In the genomic region with DNA sequence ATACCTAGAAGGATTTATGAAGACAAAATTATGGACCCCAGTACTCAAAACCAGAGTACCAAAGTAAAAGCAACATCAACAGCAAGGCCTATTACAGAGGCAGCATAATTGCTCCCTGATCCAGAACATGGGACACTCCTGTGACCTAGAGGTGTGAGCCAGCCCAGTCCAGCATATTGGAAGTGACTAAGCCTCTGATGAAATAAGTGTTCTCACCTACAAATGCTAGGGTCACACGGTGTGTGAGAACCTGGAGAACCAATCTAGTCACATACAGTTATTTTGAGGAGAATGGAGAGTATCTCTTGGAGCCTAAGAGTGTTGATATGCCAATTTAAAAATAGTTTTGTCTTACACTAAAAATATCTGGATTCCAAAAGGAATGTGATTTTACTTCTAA, we compare ENCODE assay signal across 25 cellular contexts. TPM values are rescaled to one million over a fixed set of nuclear protein-coding genes. Genes with fewer than 3 reads are reported as not detected.
DNase-seq lines count a peak whose midpoint lies in the region; ATAC-seq, FAIRE-seq and TF ChIP-seq lines count a peak whose summit lies in the region.
"Had no signal": no experiment of that assay in that cellular context is flagged by ENCODE, and none has a peak within 500 bp of the region (broad histone marks: within the 10 kb centered on the region; RNA-seq: fewer than 3 reads in every experiment).

No MANE protein-coding gene starts in this region.

- H3K27ac Mint-ChIP-seq in astrocyte (ENCODE audit: unreplicated experiment): no peak overlapping the region
- no peak overlapping the region for H3K27ac Mint-ChIP-seq in mesothelial cell of epicardium
- H3K27ac Mint-ChIP-seq: T-helper 2 cell treated with Interferon-gamma antibody and Interleukin-4, amounts not matched to agents 5 μg/mL and 100 μg/mL, for 36 hours; WTC11 had no signal

- no peaks in the 10 kb centered on the region for H3K9me2 ChIP-seq in SK-N-SH

- H3K4me1 Mint-ChIP-seq in astrocyte (ENCODE audit: low read depth, unreplicated experiment) (peaks cover 3% of the 10 kb centered on the region), mesothelial cell of epicardium (no peaks in the 10 kb centered on the region)

- DNase-seq in astrocyte (ENCODE audit: low read depth): no peak
- peak; percentile 3 for DNase-seq in fibroblast of the aortic adventitia (ENCODE audit: low read depth)
- DNase-seq in kidney epithelial cell (ENCODE audit: low read depth): peak; percentile 25
- no peak for DNase-seq in mesothelial cell of epicardium (ENCODE audit: low spot score in 2 of 2, unreplicated experiment in 2 of 2)
- no peak for DNase-seq in SK-N-SH
- DNase-seq: activated naive CD4-positive, alpha-beta T cell treated with anti-CD3 and anti-CD28 coated beads, Interleukin-2, amount 50 U/mL, for 16 hours; activated T-cell treated with anti-CD3 and anti-CD28 coated beads, Interleukin-2, amount 50 U/mL, for 4 hours; AML-193; DMS79 treated with DMSO at 0.1 percent for 48 hours; glutamatergic neuron; Kasumi-1; NCI-H1105 treated with DMSO at 0.1 percent for 48 hours; occipital lobe; right lobe of liver; stimulated activated CD4-positive, alpha-beta T cell treated with anti-CD3 and anti-CD28 coated beads, Interleukin-2, amount 100 ng/mL, for 24 hours; stimulated activated naive CD4-positive, alpha-beta T cell treated with Interleukin-2 at 50 U/mL for 16 hours; tibial artery had no signal

- POLR2A ChIA-PET in SK-N-SH (lab: Yijun Ruan, JAX): no interaction called here

- no peak for TF ChIP-seq RAD21 in SK-N-SH (IDR thresholded peaks at IDR 0.05; ENCODE audit: low read length)

- H3K36me3 ChIP-seq in astrocyte (ENCODE audit: insufficient read depth, low read length): no peaks in the 10 kb centered on the region
- H3K36me3 ChIP-seq in kidney epithelial cell (ENCODE audit: control insufficient read depth, insufficient read depth, low read length): no peaks in the 10 kb centered on the region
- no peaks in the 10 kb centered on the region for H3K36me3 ChIP-seq in SK-N-SH (replicated peaks in 1 of 2; ENCODE audit: control insufficient read depth in 1 of 2, insufficient read depth in 2 of 2, low read length in 1 of 2)
- H3K36me3 ChIP-seq: ascending aorta, right lobe of liver, tibial artery had no signal

- H4K20me1 ChIP-seq in astrocyte (ENCODE audit: insufficient read depth, low read length) (no peaks in the 10 kb centered on the region), SK-N-SH (ENCODE audit: insufficient read depth) (no peaks in the 10 kb centered on the region)

- no peak for TF ChIP-seq CTCF in astrocyte (IDR thresholded peaks at IDR 0.05; ENCODE audit: insufficient read depth, low read depth, low read length)
- TF ChIP-seq CTCF in fibroblast of the aortic adventitia (IDR thresholded peaks at IDR 0.05; ENCODE audit: insufficient read depth, low read length): no peak
- TF ChIP-seq CTCF in kidney epithelial cell (IDR thresholded peaks at IDR 0.05; ENCODE audit: insufficient read depth, low read length, poor library complexity, severe bottlenecking): no peak
- no peak for TF ChIP-seq CTCF in mesothelial cell of epicardium (IDR thresholded peaks at IDR 0.05; ENCODE audit: unreplicated experiment)
- no peak for TF ChIP-seq CTCF in SK-N-SH (IDR thresholded peaks at IDR 0.05)

- CTCF ChIA-PET in SK-N-SH (lab: Yijun Ruan, JAX): interaction anchor here (0.5 kb wide), 1 partner anchor 114 kb away, joined by 3 read pairs; no protein-coding TSS in a partner anchor

- no peaks in the 10 kb centered on the region for H3K27me3 Mint-ChIP-seq in astrocyte (ENCODE audit: low read depth, unreplicated experiment)
- no peaks in the 10 kb centered on the region for H3K27me3 Mint-ChIP-seq in mesothelial cell of epicardium (ENCODE audit: low read depth)

- H3K27ac ChIP-seq in astrocyte (ENCODE audit: low read depth, low read length) (no peak overlapping the region), SK-N-SH (ENCODE audit: low read depth in 2 of 2, low read length in 1 of 2) (no peak overlapping the region)
- H3K27ac ChIP-seq: ascending aorta, coronary artery, right lobe of liver, tibial artery had no signal

- no peaks in the 10 kb centered on the region for H3K4me1 ChIP-seq in astrocyte (ENCODE audit: insufficient read depth, low read length)
- H3K4me1 ChIP-seq in SK-N-SH (ENCODE audit: control insufficient read depth in 1 of 2, insufficient read depth in 2 of 2, low read depth in 1 of 2, low read length in 1 of 2): no peaks in the 10 kb centered on the region
- H3K4me1 ChIP-seq: ascending aorta had no signal

- H2AFZ ChIP-seq in astrocyte (ENCODE audit: low read depth, low read length) (no peak overlapping the region), SK-N-SH (ENCODE audit: low read depth) (no peak overlapping the region)

- WGBS in SK-N-SH (ENCODE audit: low lambda C conversion rate): 60% methylated on average over 1 of the region's 1 CpG

- no peak for TF ChIP-seq EP300 in SK-N-SH (IDR thresholded peaks at IDR 0.05; ENCODE audit: borderline replicate concordance in 1 of 2, low read depth in 1 of 2, low read length in 1 of 2)

- H3F3A ChIP-seq in SK-N-SH (replicated peaks; ENCODE audit: insufficient read depth): no peaks in the 10 kb centered on the region

- no peak for ATAC-seq in HG02884 (IDR thresholded peaks at IDR 0.05; ENCODE audit: unreplicated experiment)
- no peak for ATAC-seq in HG02852 (IDR thresholded peaks at IDR 0.05; ENCODE audit: unreplicated experiment)
- ATAC-seq: activated T-cell treated with anti-CD3 and anti-CD28 coated beads, Interleukin-2, amount 50 U/mL, for 4 hours; WTC11 had no signal

- H3K27me3 ChIP-seq in astrocyte (ENCODE audit: insufficient read depth, low read length) (no peaks in the 10 kb centered on the region), kidney epithelial cell (ENCODE audit: control insufficient read depth, insufficient read depth, low read length) (no peaks in the 10 kb centered on the region), SK-N-SH (ENCODE audit: insufficient read depth) (no peaks in the 10 kb centered on the region)
- H3K27me3 ChIP-seq: ascending aorta, right lobe of liver, tibial artery had no signal

- H3K36me3 Mint-ChIP-seq in astrocyte (ENCODE audit: low read depth, unreplicated experiment) (no peaks in the 10 kb centered on the region), mesothelial cell of epicardium (no peaks in the 10 kb centered on the region)

- H3K4me3 ChIP-seq in astrocyte (ENCODE audit: insufficient read depth, low read depth, low read length) (no peak overlapping the region), fibroblast of the aortic adventitia (ENCODE audit: low read depth, low read length) (no peak overlapping the region), kidney epithelial cell (ENCODE audit: low read depth, low read length) (no peak overlapping the region), SK-N-SH (ENCODE audit: low read depth in 2 of 2, low read length in 1 of 2) (no peak overlapping the region)
- H3K4me3 ChIP-seq: ascending aorta, coronary artery, lung, right lobe of liver, tibial artery had no signal

- peak; percentile 23 for FAIRE-seq in astrocyte (lab: Jason Lieb, UNC)

- no peak overlapping the region for H3K4me2 ChIP-seq in astrocyte (ENCODE audit: low read length)
- H3K4me2 ChIP-seq in SK-N-SH: no peak overlapping the region

- no peaks in the 10 kb centered on the region for H3K9me3 ChIP-seq in astrocyte (ENCODE audit: insufficient read depth, low read depth, low read length)
- no peaks in the 10 kb centered on the region for H3K9me3 ChIP-seq in SK-N-SH
- H3K9me3 ChIP-seq: ascending aorta, right lobe of liver, tibial artery had no signal

- H3K79me2 ChIP-seq in astrocyte (ENCODE audit: insufficient read depth, low read length): no peaks in the 10 kb centered on the region
- no peaks in the 10 kb centered on the region for H3K79me2 ChIP-seq in SK-N-SH (ENCODE audit: insufficient read depth)

- no peak overlapping the region for H3K9ac ChIP-seq in astrocyte (ENCODE audit: low read length)
- H3K9ac ChIP-seq in SK-N-SH: no peak overlapping the region

- peaks cover 2% of the 10 kb centered on the region for H3K9me3 Mint-ChIP-seq in astrocyte (ENCODE audit: unreplicated experiment)
- H3K9me3 Mint-ChIP-seq in mesothelial cell of epicardium: no peaks in the 10 kb centered on the region
- H3K9me3 Mint-ChIP-seq: T-helper 2 cell treated with Interferon-gamma antibody and Interleukin-4, amounts not matched to agents 5 μg/mL and 100 μg/mL, for 36 hours had no signal

- H3K4me3 Mint-ChIP-seq in astrocyte (ENCODE audit: unreplicated experiment) (no peak overlapping the region), mesothelial cell of epicardium (no peak overlapping the region)
- H3K4me3 Mint-ChIP-seq: activated T-cell treated with anti-CD3 and anti-CD28 coated beads, Interleukin-2, amount 50 U/mL, for 4 hours; T-helper 2 cell treated with Interferon-gamma antibody and Interleukin-4, amounts not matched to agents 5 μg/mL and 100 μg/mL, for 36 hours; WTC11 had no signal

TF ChIP-seq in SK-N-SH, 30 proteins besides CTCF, POLR2A, EP300 and RAD21 (continues in another document):
- TF ChIP-seq FOXM1 (IDR thresholded peaks at IDR 0.05; ENCODE audit: low read depth) (no peak), EZH2phosphoT487 (IDR thresholded peaks at IDR 0.05; ENCODE audit: borderline replicate concordance, low read depth) (no peak), TAF1 (IDR thresholded peaks at IDR 0.05; ENCODE audit: borderline replicate concordance, low read depth, low read length) (no peak), RXRA (IDR thresholded peaks at IDR 0.05; ENCODE audit: borderline replicate concordance, low read depth) (no peak), POLR2AphosphoS5 (IDR thresholded peaks at IDR 0.05; ENCODE audit: low read depth, low read length) (no peak), RCOR1 (IDR thresholded peaks at IDR 0.05; ENCODE audit: low read length) (no peak), CHD2 (IDR thresholded peaks at IDR 0.05; ENCODE audit: low read length, partially characterized antibody) (no peak)
- TF ChIP-seq, protein P1, sequence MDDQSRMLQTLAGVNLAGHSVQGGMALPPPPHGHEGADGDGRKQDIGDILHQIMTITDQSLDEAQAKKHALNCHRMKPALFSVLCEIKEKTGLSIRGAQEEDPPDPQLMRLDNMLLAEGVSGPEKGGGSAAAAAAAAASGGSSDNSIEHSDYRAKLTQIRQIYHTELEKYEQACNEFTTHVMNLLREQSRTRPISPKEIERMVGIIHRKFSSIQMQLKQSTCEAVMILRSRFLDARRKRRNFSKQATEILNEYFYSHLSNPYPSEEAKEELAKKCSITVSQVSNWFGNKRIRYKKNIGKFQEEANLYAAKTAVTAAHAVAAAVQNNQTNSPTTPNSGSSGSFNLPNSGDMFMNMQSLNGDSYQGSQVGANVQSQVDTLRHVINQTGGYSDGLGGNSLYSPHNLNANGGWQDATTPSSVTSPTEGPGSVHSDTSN (IDR thresholded peaks at IDR 0.05): no peak

RNA-seq across cellular contexts. Expression of a gene that starts 57.0 kb away (rescaled TPM):
- total RNA-seq in astrocyte (1.7 and 2.6 TPM in 2 replicates), fibroblast of the aortic adventitia (ENCODE audit: low replicate concordance) (1.7 and 561 TPM in 2 replicates), kidney epithelial cell (not detected in 2 replicates), mesothelial cell of epicardium (0.34 to 1.1 TPM (median 0.44 TPM) in 3 replicates)
- polyA plus RNA-seq in SK-N-SH (2012; rRNA removed): 0.10 and 0.16 TPM in 2 replicates
- 0.23 and 0.25 TPM in 2 replicates for polyA plus RNA-seq in SK-N-SH (2012; cell fraction: cytosol; rRNA removed)
- polyA plus RNA-seq in SK-N-SH (2012; cell fraction: nucleus; rRNA removed): 0.16 and 0.29 TPM in 2 replicates
- total RNA-seq: HT1080 had no signal

Comparison
In these comparisons a context has a peak if more than half of its experiments do, and no peak if none do; other contexts are left out.
1. DNase-seq: peak in fibroblast of the aortic adventitia (single experiment) and kidney epithelial cell (single experiment); none in astrocyte (single experiment), mesothelial cell of epicardium (0 of 2) and SK-N-SH (single experiment).